23 cellular contexts compared by ENCODE assay signal in genomic region chr3:53065841-53066480, GRCh38. TPM values are rescaled to one million over a fixed set of nuclear protein-coding genes. Genes with fewer than 3 reads are reported as not detected.
A peak's percentile ranks its signal among the peaks of the same experiment; 100 is the strongest.
DNase-seq lines count a peak whose midpoint lies in the region; ATAC-seq and TF ChIP-seq lines count a peak whose summit lies in the region.
"Had no signal": no experiment of that assay in that cellular context is flagged by ENCODE, and none has a peak within 500 bp of the region (broad histone marks: within the 10 kb centered on the region; RNA-seq: fewer than 3 reads in every experiment).

No MANE protein-coding gene starts in this region.

- TF ChIP-seq POLR2A in esophagus muscularis mucosa (IDR thresholded peaks at IDR 0.05; ENCODE audit: low read depth) = no peak

- H3K36me3 ChIP-seq in esophagus muscularis mucosa = no peaks in the 10 kb centered on the region
- H3K36me3 ChIP-seq: left lung, pancreas, spleen had no signal

- ATAC-seq in GM21619 (IDR thresholded peaks at IDR 0.05; ENCODE audit: unreplicated experiment) (no peak), GM19023 (IDR thresholded peaks at IDR 0.05; ENCODE audit: unreplicated experiment) (no peak)
- ATAC-seq: left lung; pancreas; PC-3; stimulated activated naive CD8-positive, alpha-beta T cell treated with anti-CD3 and anti-CD28 coated beads, Interleukin-15, Interleukin-2, amounts not matched to agents 100 U/mL and 50 U/mL, for 24 hours; T-helper 17 cell had no signal

- intact Hi-C loops in esophagus muscularis mucosa (cut with DNase I) = no loop called here

- H3K4me3 ChIP-seq in coronary artery (no peak overlapping the region), esophagus muscularis mucosa (no peak overlapping the region)
- H3K4me3 ChIP-seq: GM23248, left lung, pancreas, spleen, testis had no signal

- 92% methylated on average over 7 of the region's 7 CpGs for WGBS in esophagus muscularis mucosa

- no peaks in the 10 kb centered on the region for H3K4me1 ChIP-seq in esophagus muscularis mucosa
- H3K4me1 ChIP-seq: left lung, pancreas, spleen, testis had no signal

- H3K9me3 ChIP-seq in esophagus muscularis mucosa = no peaks in the 10 kb centered on the region
- H3K9me3 ChIP-seq: left lung, pancreas, spleen, testis had no signal

- TF ChIP-seq CTCF in coronary artery (IDR thresholded peaks at IDR 0.05) (no peak), esophagus muscularis mucosa (IDR thresholded peaks at IDR 0.05) (no peak)

- no peaks in the 10 kb centered on the region for H3K27me3 ChIP-seq in esophagus muscularis mucosa
- H3K27me3 ChIP-seq: pancreas, testis had no signal

- H3K27ac ChIP-seq in coronary artery = no peak overlapping the region
- no peak overlapping the region for H3K27ac ChIP-seq in esophagus muscularis mucosa (replicated peaks in 1 of 4)
- H3K27ac ChIP-seq: GM23248, left lung, pancreas, spleen, testis had no signal

- DNase-seq in NCI-H2029 (lab: John Stamatoyannopoulos, UW) (peak; percentile 23), NCI-H2029 treated with DMSO at 0.1 percent for 48 hours (lab: John Stamatoyannopoulos, UW) (no peak), COLO668 (lab: John Stamatoyannopoulos, UW; ENCODE audit: unreplicated experiment) (peak; percentile 27), NCI-H69 (lab: John Stamatoyannopoulos, UW) (peak; percentile 89), coronary artery (ENCODE audit: low spot score) (peak; percentile 50), esophagus muscularis mucosa (ENCODE audit: extremely low spot score) (no peak)
- DNase-seq: activated CD4-positive, alpha-beta memory T cell treated with anti-CD3 and anti-CD28 coated beads, Interleukin-2, amount 10 ng/mL, durations not matched to agents 7 days and 5 days; activated effector memory CD4-positive, alpha-beta T cell treated with anti-CD3 and anti-CD28 coated beads, Interleukin-2, amount 50 U/mL, for 16 hours; activated T-cell treated with anti-CD3 and anti-CD28 coated beads for 4 hours; Calu3; central memory CD4-positive, alpha-beta T cell; GM23248; KG1; PC-3; spleen; stimulated activated CD4-positive, alpha-beta T cell treated with anti-CD3 and anti-CD28 coated beads, Interleukin-2, amount 100 ng/mL, for 24 hours; stimulated activated naive CD8-positive, alpha-beta T cell treated with anti-CD3 and anti-CD28 coated beads, Interleukin-15, Interleukin-2, amounts not matched to agents 100 U/mL and 50 U/mL, for 24 hours; T-helper 17 cell; testis had no signal

- TF ChIP-seq EP300 in esophagus muscularis mucosa (IDR thresholded peaks at IDR 0.05) = no peak

RNA-seq across cellular contexts. Expression of gene SFMBT1, which starts 20.1 kb away (rescaled TPM):
- 10 to 100 TPM; 15.4 to 27.6 (median 21.4) TPM for total RNA-seq in esophagus muscularis mucosa

Comparison
In these comparisons a context has a peak if more than half of its experiments do, and no peak if none do; other contexts are left out.
1. DNase-seq: peak in NCI-H2029 (single experiment), COLO668 (single experiment), NCI-H69 (single experiment) and coronary artery (single experiment); none in NCI-H2029 treated with DMSO at 0.1 percent for 48 hours (single experiment) and esophagus muscularis mucosa (single experiment).